9 cellular contexts compared by ENCODE assay signal in the genomic region with DNA sequence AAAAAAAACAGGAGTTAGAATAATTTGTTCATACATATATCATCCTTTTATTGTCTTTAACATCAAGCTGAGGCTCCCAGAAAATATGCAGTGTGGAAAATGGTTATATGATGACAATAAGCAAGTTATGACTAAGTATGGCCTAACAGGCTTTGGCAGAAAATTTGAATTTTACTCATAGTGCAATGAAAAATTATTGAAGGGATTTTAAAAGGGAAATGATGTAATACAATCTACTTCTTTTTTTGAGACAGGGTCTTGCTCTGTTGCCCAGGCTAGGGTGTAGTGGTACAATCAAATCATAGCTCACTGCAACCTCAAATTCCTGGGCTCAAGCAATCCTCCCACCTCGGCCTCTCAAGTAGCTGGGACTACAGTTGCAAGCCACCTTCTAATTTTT.
DNase-seq lines count a peak whose midpoint lies in the region; ATAC-seq and TF ChIP-seq lines count a peak whose summit lies in the region.
"Had no signal": no experiment of that assay in that cellular context is flagged by ENCODE, and none has a peak within 500 bp of the region (broad histone marks: within the 10 kb centered on the region; RNA-seq: fewer than 3 reads in every experiment).

No MANE protein-coding gene starts in this region.

- POLR2A ChIA-PET in activated CD8-positive, alpha-beta T cell treated with anti-CD3 and anti-CD28 coated beads for 36 hours (lab: Charles Lee) = interaction anchor here (0.8 kb wide), 1 partner anchor 8 kb away, joined by 3 read pairs; no protein-coding TSS in a partner anchor
- POLR2A ChIA-PET in activated CD8-positive, alpha-beta T cell treated with anti-CD3 and anti-CD28 coated beads, Interleukin-2, amount 10 ng/mL, durations not matched to agents 7 days and 5 days (lab: Charles Lee) = interaction anchor here (1.4 kb wide), 1 partner anchor 93 kb away, joined by 4 read pairs; the partner anchor contains the start of gene CEP70

- intact Hi-C loops in activated CD8-positive, alpha-beta T cell treated with anti-CD3 and anti-CD28 coated beads for 36 hours (cut with micrococcal nuclease) = no loop called here

- peaks cover 10% of the 10 kb centered on the region for H3K36me3 Mint-ChIP-seq in activated CD8-positive, alpha-beta T cell treated with anti-CD3 and anti-CD28 coated beads for 36 hours (ENCODE audit: low read depth)
- H3K36me3 Mint-ChIP-seq in activated CD8-positive, alpha-beta T cell treated with anti-CD3 and anti-CD28 coated beads, Interleukin-2, amount 10 ng/mL, durations not matched to agents 7 days and 5 days (ENCODE audit: low read depth) = no peaks in the 10 kb centered on the region
- H3K36me3 Mint-ChIP-seq in stimulated activated naive B cell treated with anti-CD40 and anti-IgM and Interleukin-4, amounts not matched to agents 10 μg/mL and 1 μg/mL and 100 μg/mL, for 72 hours = peaks cover 14 to 17% of the 10 kb centered on the region in 2 donors

- CTCF ChIA-PET in activated CD8-positive, alpha-beta T cell treated with anti-CD3 and anti-CD28 coated beads for 36 hours (lab: Charles Lee) = interaction anchor here (1.3 to 23.4 kb wide), 3 partner anchors 93 to 236 kb away, joined by 6 to 347 read pairs (median 18); partner anchors contain the start of gene CEP70
- CTCF ChIA-PET in activated CD8-positive, alpha-beta T cell treated with anti-CD3 and anti-CD28 coated beads, Interleukin-2, amount 10 ng/mL, durations not matched to agents 7 days and 5 days (lab: Charles Lee) = interaction anchor here (1.5 to 4.9 kb wide), 6 partner anchors 11 to 270 kb away, joined by 5 to 67 read pairs (median 14); partner anchors contain the start of gene CEP70

- no peak for DNase-seq in activated CD8-positive, alpha-beta T cell treated with anti-CD3 and anti-CD28 coated beads for 36 hours
- no peak for DNase-seq in activated CD8-positive, alpha-beta T cell treated with anti-CD3 and anti-CD28 coated beads, Interleukin-2, amount 10 ng/mL, durations not matched to agents 7 days and 5 days
- DNase-seq in stimulated activated naive B cell treated with anti-CD40 and anti-IgM and Interleukin-4, amounts not matched to agents 10 μg/mL and 1 μg/mL and 100 μg/mL, for 72 hours = no peak
- DNase-seq in activated CD8-positive, alpha-beta memory T cell treated with anti-CD3 and anti-CD28 coated beads for 24 hours = no peak
- DNase-seq in HuH-7 (ENCODE audit: low spot score) (no peak), activated gamma-delta T cell (lab: John Stamatoyannopoulos, UW) (no peak)
- DNase-seq: tibial artery had no signal

- no peaks in the 10 kb centered on the region for H3K9me3 Mint-ChIP-seq in activated CD8-positive, alpha-beta T cell treated with anti-CD3 and anti-CD28 coated beads for 36 hours
- no peaks in the 10 kb centered on the region for H3K9me3 Mint-ChIP-seq in activated CD8-positive, alpha-beta T cell treated with anti-CD3 and anti-CD28 coated beads, Interleukin-2, amount 10 ng/mL, durations not matched to agents 7 days and 5 days (ENCODE audit: insufficient read depth)
- H3K9me3 Mint-ChIP-seq in stimulated activated naive B cell treated with anti-CD40 and anti-IgM and Interleukin-4, amounts not matched to agents 10 μg/mL and 1 μg/mL and 100 μg/mL, for 72 hours = no peaks in the 10 kb centered on the region

- peak overlapping the region; percentile 31 for H3K27ac Mint-ChIP-seq in activated CD8-positive, alpha-beta T cell treated with anti-CD3 and anti-CD28 coated beads for 36 hours
- no peak overlapping the region for H3K27ac Mint-ChIP-seq in activated CD8-positive, alpha-beta T cell treated with anti-CD3 and anti-CD28 coated beads, Interleukin-2, amount 10 ng/mL, durations not matched to agents 7 days and 5 days
- H3K27ac Mint-ChIP-seq in stimulated activated naive B cell treated with anti-CD40 and anti-IgM and Interleukin-4, amounts not matched to agents 10 μg/mL and 1 μg/mL and 100 μg/mL, for 72 hours = peak overlapping the region; percentile 90

- no peak for TF ChIP-seq CTCF in activated CD8-positive, alpha-beta T cell treated with anti-CD3 and anti-CD28 coated beads for 36 hours (IDR thresholded peaks at IDR 0.05)

- ATAC-seq in activated CD8-positive, alpha-beta T cell treated with anti-CD3 and anti-CD28 coated beads for 36 hours = peak; percentile 49
- no peak for ATAC-seq in activated CD8-positive, alpha-beta T cell treated with anti-CD3 and anti-CD28 coated beads, Interleukin-2, amount 10 ng/mL, durations not matched to agents 7 days and 5 days
- ATAC-seq in HG02938 (IDR thresholded peaks at IDR 0.05; ENCODE audit: unreplicated experiment) = peak; percentile 40
- ATAC-seq in SK-N-SH treated with all-trans-retinoic acid at 6 μM for 48 hours = peak; percentile 36; the same call in 2 of the 3 replicates
- peak; percentile 69 to 77 for ATAC-seq in stimulated activated naive B cell treated with anti-CD40 and anti-IgM and Interleukin-4, amounts not matched to agents 10 μg/mL and 1 μg/mL and 100 μg/mL, for 72 hours (replicated peaks)

- no peaks in the 10 kb centered on the region for H3K27me3 Mint-ChIP-seq in activated CD8-positive, alpha-beta T cell treated with anti-CD3 and anti-CD28 coated beads for 36 hours
- no peaks in the 10 kb centered on the region for H3K27me3 Mint-ChIP-seq in activated CD8-positive, alpha-beta T cell treated with anti-CD3 and anti-CD28 coated beads, Interleukin-2, amount 10 ng/mL, durations not matched to agents 7 days and 5 days (ENCODE audit: low read depth)
- no peaks in the 10 kb centered on the region for H3K27me3 Mint-ChIP-seq in stimulated activated naive B cell treated with anti-CD40 and anti-IgM and Interleukin-4, amounts not matched to agents 10 μg/mL and 1 μg/mL and 100 μg/mL, for 72 hours

- no peak overlapping the region for H3K4me3 Mint-ChIP-seq in activated CD8-positive, alpha-beta T cell treated with anti-CD3 and anti-CD28 coated beads for 36 hours
- H3K4me3 Mint-ChIP-seq in activated CD8-positive, alpha-beta T cell treated with anti-CD3 and anti-CD28 coated beads, Interleukin-2, amount 10 ng/mL, durations not matched to agents 7 days and 5 days = no peak overlapping the region
- H3K4me3 Mint-ChIP-seq in stimulated activated naive B cell treated with anti-CD40 and anti-IgM and Interleukin-4, amounts not matched to agents 10 μg/mL and 1 μg/mL and 100 μg/mL, for 72 hours = peak overlapping the region; percentile 3 to 39

- peaks cover 11% of the 10 kb centered on the region for H3K4me1 Mint-ChIP-seq in activated CD8-positive, alpha-beta T cell treated with anti-CD3 and anti-CD28 coated beads for 36 hours (ENCODE audit: low read depth)
- H3K4me1 Mint-ChIP-seq in activated CD8-positive, alpha-beta T cell treated with anti-CD3 and anti-CD28 coated beads, Interleukin-2, amount 10 ng/mL, durations not matched to agents 7 days and 5 days (ENCODE audit: low read depth) = peaks cover 8% of the 10 kb centered on the region
- peaks cover 18 to 38% of the 10 kb centered on the region in 2 donors for H3K4me1 Mint-ChIP-seq in stimulated activated naive B cell treated with anti-CD40 and anti-IgM and Interleukin-4, amounts not matched to agents 10 μg/mL and 1 μg/mL and 100 μg/mL, for 72 hours

TF ChIP-seq in SK-N-SH treated with all-trans-retinoic acid at 6 μM for 48 hours, 23 proteins besides CTCF, POLR2A, EP300 and RAD21 (continues in another document):
- TF ChIP-seq ARNTL (CRISPR knock-in tag; IDR thresholded peaks at IDR 0.05; ENCODE audit: borderline replicate concordance, low read depth) (no peak), RARB (CRISPR knock-in tag; IDR thresholded peaks at IDR 0.05) (no peak), TOX (CRISPR knock-in tag; IDR thresholded peaks at IDR 0.05; ENCODE audit: borderline replicate concordance) (no peak), ZNF8 (CRISPR knock-in tag; IDR thresholded peaks at IDR 0.05) (no peak), PPARA (CRISPR knock-in tag; IDR thresholded peaks at IDR 0.05; ENCODE audit: borderline replicate concordance) (no peak), ZFP3 (CRISPR knock-in tag; IDR thresholded peaks at IDR 0.05) (no peak), TSHZ2 (CRISPR knock-in tag; IDR thresholded peaks at IDR 0.05) (no peak), TCF4 (CRISPR knock-in tag; IDR thresholded peaks at IDR 0.05; ENCODE audit: borderline replicate concordance) (no peak)
- TF ChIP-seq, protein P1, sequence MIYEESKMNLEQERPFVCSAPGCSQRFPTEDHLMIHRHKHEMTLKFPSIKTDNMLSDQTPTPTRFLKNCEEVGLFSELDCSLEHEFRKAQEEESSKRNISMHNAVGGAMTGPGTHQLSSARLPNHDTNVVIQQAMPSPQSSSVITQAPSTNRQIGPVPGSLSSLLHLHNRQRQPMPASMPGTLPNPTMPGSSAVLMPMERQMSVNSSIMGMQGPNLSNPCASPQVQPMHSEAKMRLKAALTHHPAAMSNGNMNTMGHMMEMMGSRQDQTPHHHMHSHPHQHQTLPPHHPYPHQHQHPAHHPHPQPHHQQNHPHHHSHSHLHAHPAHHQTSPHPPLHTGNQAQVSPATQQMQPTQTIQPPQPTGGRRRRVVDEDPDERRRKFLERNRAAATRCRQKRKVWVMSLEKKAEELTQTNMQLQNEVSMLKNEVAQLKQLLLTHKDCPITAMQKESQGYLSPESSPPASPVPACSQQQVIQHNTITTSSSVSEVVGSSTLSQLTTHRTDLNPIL (CRISPR knock-in tag; IDR thresholded peaks at IDR 0.05; ENCODE audit: low read depth) = no peak

Comparison
In these comparisons a context has a peak if more than half of its experiments do, and no peak if none do; other contexts are left out.
1. H3K4me3 Mint-ChIP-seq: peak in stimulated activated naive B cell treated with anti-CD40 and anti-IgM and Interleukin-4, amounts not matched to agents 10 μg/mL and 1 μg/mL and 100 μg/mL, for 72 hours (2 of 2); none in activated CD8-positive, alpha-beta T cell treated with anti-CD3 and anti-CD28 coated beads for 36 hours (single experiment) and activated CD8-positive, alpha-beta T cell treated with anti-CD3 and anti-CD28 coated beads, Interleukin-2, amount 10 ng/mL, durations not matched to agents 7 days and 5 days (single experiment).